14 cellular contexts compared by ENCODE assay signal in genomic region chr4:182758288-182758687, GRCh38.
A peak's percentile ranks its signal among the peaks of the same experiment; 100 is the strongest.
DNase-seq lines count a peak whose midpoint lies in the region; ATAC-seq and TF ChIP-seq lines count a peak whose summit lies in the region.
"Had no signal": no experiment of that assay in that cellular context is flagged by ENCODE, and none has a peak within 500 bp of the region (broad histone marks: within the 10 kb centered on the region; RNA-seq: fewer than 3 reads in every experiment).

No MANE protein-coding gene starts in this region.

- H3K9me3 ChIP-seq in neuron (ENCODE audit: low read length): peaks cover 8% of the 10 kb centered on the region
- H3K9me3 ChIP-seq: A549, BE2C had no signal

- peak overlapping the region; percentile 56 for H3K27ac ChIP-seq in KMS-11
- H3K27ac ChIP-seq: A549, C4-2B had no signal

- no peaks in the 10 kb centered on the region for H3K79me2 ChIP-seq in KMS-11 (ENCODE audit: insufficient read depth, low read depth)

- H3K4me3 ChIP-seq in KMS-11 (IDR thresholded peaks at IDR 0.05; ENCODE audit: insufficient read depth, low read depth, low read length) (no peak overlapping the region), neuron (ENCODE audit: low read length) (peak overlapping the region; percentile 24)
- H3K4me3 ChIP-seq: A549 had no signal

- DNase-seq in iPS-NIHi11 (ENCODE audit: low spot score): peak; percentile 17
- DNase-seq in hippocampal formation (lab: John Stamatoyannopoulos, UW): no peak
- DNase-seq in GDM1 (lab: John Stamatoyannopoulos, UW): no peak
- DNase-seq in NCI-H2029 (lab: John Stamatoyannopoulos, UW): no peak
- DNase-seq: BE2C; CD4-positive, alpha-beta memory T cell; DMS79; IMR-90 had no signal

- TF ChIP-seq CTCF in KMS-11 (conservative IDR thresholded peaks at IDR 0.05; ENCODE audit: low read depth, low read length): no peak

- H3K4me2 ChIP-seq in KMS-11: peak overlapping the region; percentile 50
- H3K4me2 ChIP-seq: A549 had no signal

- H3K9ac ChIP-seq in KMS-11: peak overlapping the region; percentile 36; the same call in 1 of the 2 replicates

- H2AFZ ChIP-seq in KMS-11 (ENCODE audit: low read depth): no peak overlapping the region; the same call in 1 of the 2 replicates
- no peak overlapping the region for H2AFZ ChIP-seq in neuron (ENCODE audit: low read depth, low read length)

- H3K36me3 ChIP-seq in KMS-11 (ENCODE audit: insufficient read depth) (no peaks in the 10 kb centered on the region), neuron (ENCODE audit: insufficient read depth, low read length) (peaks cover 23% of the 10 kb centered on the region)

- no peak for ATAC-seq in GM21825 (IDR thresholded peaks at IDR 0.05; ENCODE audit: unreplicated experiment)
- ATAC-seq: A549, HCT116 had no signal

- H3K4me1 ChIP-seq in KMS-11 (ENCODE audit: low read depth, poor library complexity, severe bottlenecking): peaks cover 58% of the 10 kb centered on the region
- peaks cover 32% of the 10 kb centered on the region for H3K4me1 ChIP-seq in neuron (ENCODE audit: insufficient read depth, low read length)
- H3K4me1 ChIP-seq: A549, BE2C had no signal

- H3K27me3 ChIP-seq in KMS-11 (ENCODE audit: insufficient read depth, low read depth) (no peaks in the 10 kb centered on the region), neuron (ENCODE audit: insufficient read depth, low read length) (no peaks in the 10 kb centered on the region)
- H3K27me3 ChIP-seq: BE2C had no signal

- no peaks in the 10 kb centered on the region for H4K20me1 ChIP-seq in KMS-11 (ENCODE audit: insufficient read depth)
